ENCODE assay signal across 19 cellular contexts in the genomic region with DNA sequence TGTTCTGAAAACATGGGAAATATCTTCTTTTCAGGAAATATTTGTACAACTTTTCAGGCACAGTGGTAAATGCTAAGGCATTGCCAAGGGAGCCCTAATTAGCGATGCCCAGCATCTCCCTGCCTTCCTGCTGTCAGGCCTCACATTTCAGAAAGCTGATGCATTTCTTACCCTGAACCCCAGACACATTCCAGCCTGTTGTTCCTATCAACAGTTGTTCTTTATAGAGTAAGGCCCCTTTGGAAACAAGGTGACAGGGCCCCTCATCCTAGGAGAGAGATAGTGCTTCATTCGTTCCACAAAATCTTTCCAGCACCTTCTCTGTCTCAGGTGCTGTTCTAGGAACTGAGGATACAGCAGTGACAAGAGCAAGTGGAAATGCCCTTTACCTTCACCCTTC.
DNase-seq lines count a peak whose midpoint lies in the region; ATAC-seq and TF ChIP-seq lines count a peak whose summit lies in the region.
"Had no signal": no experiment of that assay in that cellular context is flagged by ENCODE, and none has a peak within 500 bp of the region (broad histone marks: within the 10 kb centered on the region; RNA-seq: fewer than 3 reads in every experiment).

No MANE protein-coding gene starts in this region.

- H3K27me3 Mint-ChIP-seq in activated CD8-positive, alpha-beta T cell treated with anti-CD3 and anti-CD28 coated beads for 36 hours: peaks cover 15% of the 10 kb centered on the region
- no peaks in the 10 kb centered on the region for H3K27me3 Mint-ChIP-seq in activated CD8-positive, alpha-beta T cell treated with anti-CD3 and anti-CD28 coated beads, Interleukin-2, amount 10 ng/mL, durations not matched to agents 7 days and 5 days (ENCODE audit: low read depth)
- peaks cover 57 to 88% of the 10 kb centered on the region in 2 donors for H3K27me3 Mint-ChIP-seq in effector memory CD8-positive, alpha-beta T cell

- no peaks in the 10 kb centered on the region for H3K9me3 ChIP-seq in right atrium auricular region
- H3K9me3 ChIP-seq: A549; BLaER1 treated with 17β-estradiol and CSF1 and Interleukin-3, amounts not matched to agents 10 nM and 100 nM; Caco-2 had no signal

- no peaks in the 10 kb centered on the region for H3K27me3 ChIP-seq in right atrium auricular region
- H3K27me3 ChIP-seq: BLaER1 treated with 17β-estradiol and CSF1 and Interleukin-3, amounts not matched to agents 10 nM and 100 nM had no signal

- no peak overlapping the region for H3K27ac ChIP-seq in right atrium auricular region
- H3K27ac ChIP-seq: 22Rv1; A549; BLaER1 treated with 17β-estradiol and CSF1 and Interleukin-3, amounts not matched to agents 10 nM and 100 nM; C4-2B had no signal

- H3K27ac Mint-ChIP-seq in activated CD8-positive, alpha-beta T cell treated with anti-CD3 and anti-CD28 coated beads for 36 hours: no peak overlapping the region
- no peak overlapping the region for H3K27ac Mint-ChIP-seq in activated CD8-positive, alpha-beta T cell treated with anti-CD3 and anti-CD28 coated beads, Interleukin-2, amount 10 ng/mL, durations not matched to agents 7 days and 5 days
- no peak overlapping the region for H3K27ac Mint-ChIP-seq in effector memory CD8-positive, alpha-beta T cell
- H3K27ac Mint-ChIP-seq: B cell; CD4-positive, alpha-beta T cell; CD8-positive, alpha-beta T cell had no signal

- no peak for TF ChIP-seq CTCF in activated CD8-positive, alpha-beta T cell treated with anti-CD3 and anti-CD28 coated beads for 36 hours (IDR thresholded peaks at IDR 0.05)
- TF ChIP-seq CTCF in right atrium auricular region (IDR thresholded peaks at IDR 0.05): no peak

- DNase-seq in activated CD8-positive, alpha-beta T cell treated with anti-CD3 and anti-CD28 coated beads for 36 hours: no peak
- no peak for DNase-seq in activated CD8-positive, alpha-beta T cell treated with anti-CD3 and anti-CD28 coated beads, Interleukin-2, amount 10 ng/mL, durations not matched to agents 7 days and 5 days
- DNase-seq in right atrium auricular region (ENCODE audit: low spot score) (peak; percentile 18), left ventricle myocardium superior (no peak), islet precursor cell (peak; percentile 19)
- DNase-seq in effector memory CD8-positive, alpha-beta T cell: no peak
- DNase-seq: AML-193; Caco-2; Calu3; CD4-positive, alpha-beta T cell; CD8-positive, alpha-beta T cell; DMS79 treated with DMSO at 0.1 percent for 48 hours; GF-D8 had no signal

- no peak overlapping the region for H3K4me3 Mint-ChIP-seq in activated CD8-positive, alpha-beta T cell treated with anti-CD3 and anti-CD28 coated beads for 36 hours
- H3K4me3 Mint-ChIP-seq in activated CD8-positive, alpha-beta T cell treated with anti-CD3 and anti-CD28 coated beads, Interleukin-2, amount 10 ng/mL, durations not matched to agents 7 days and 5 days: no peak overlapping the region
- H3K4me3 Mint-ChIP-seq in effector memory CD8-positive, alpha-beta T cell: no peak overlapping the region
- H3K4me3 Mint-ChIP-seq: B cell; CD4-positive, alpha-beta T cell; CD8-positive, alpha-beta T cell had no signal

- H3K36me3 Mint-ChIP-seq in activated CD8-positive, alpha-beta T cell treated with anti-CD3 and anti-CD28 coated beads for 36 hours (ENCODE audit: low read depth): no peaks in the 10 kb centered on the region
- H3K36me3 Mint-ChIP-seq in activated CD8-positive, alpha-beta T cell treated with anti-CD3 and anti-CD28 coated beads, Interleukin-2, amount 10 ng/mL, durations not matched to agents 7 days and 5 days (ENCODE audit: low read depth): peaks cover 85% of the 10 kb centered on the region
- no peaks in the 10 kb centered on the region for H3K36me3 Mint-ChIP-seq in effector memory CD8-positive, alpha-beta T cell (ENCODE audit: insufficient read depth)
- H3K36me3 Mint-ChIP-seq: CD8-positive, alpha-beta T cell had no signal

- no peaks in the 10 kb centered on the region for H3K4me1 ChIP-seq in right atrium auricular region
- H3K4me1 ChIP-seq: A549, Caco-2 had no signal

- POLR2A ChIA-PET in activated CD8-positive, alpha-beta T cell treated with anti-CD3 and anti-CD28 coated beads for 36 hours (lab: Charles Lee): no interaction called here
- POLR2A ChIA-PET in activated CD8-positive, alpha-beta T cell treated with anti-CD3 and anti-CD28 coated beads, Interleukin-2, amount 10 ng/mL, durations not matched to agents 7 days and 5 days (lab: Charles Lee): no interaction called here

- H3K9me3 Mint-ChIP-seq in activated CD8-positive, alpha-beta T cell treated with anti-CD3 and anti-CD28 coated beads for 36 hours: no peaks in the 10 kb centered on the region
- H3K9me3 Mint-ChIP-seq in activated CD8-positive, alpha-beta T cell treated with anti-CD3 and anti-CD28 coated beads, Interleukin-2, amount 10 ng/mL, durations not matched to agents 7 days and 5 days (ENCODE audit: insufficient read depth): no peaks in the 10 kb centered on the region
- H3K9me3 Mint-ChIP-seq in effector memory CD8-positive, alpha-beta T cell: no peaks in the 10 kb centered on the region
- H3K9me3 Mint-ChIP-seq: CD4-positive, alpha-beta T cell; CD8-positive, alpha-beta T cell had no signal

- H3K4me1 Mint-ChIP-seq in activated CD8-positive, alpha-beta T cell treated with anti-CD3 and anti-CD28 coated beads for 36 hours (ENCODE audit: low read depth): peaks cover 3% of the 10 kb centered on the region
- H3K4me1 Mint-ChIP-seq in activated CD8-positive, alpha-beta T cell treated with anti-CD3 and anti-CD28 coated beads, Interleukin-2, amount 10 ng/mL, durations not matched to agents 7 days and 5 days (ENCODE audit: low read depth): peaks cover 39% of the 10 kb centered on the region
- H3K4me1 Mint-ChIP-seq in effector memory CD8-positive, alpha-beta T cell (ENCODE audit: low read depth in 2 of 2): no peaks in the 10 kb centered on the region
- H3K4me1 Mint-ChIP-seq: B cell had no signal

- CTCF ChIA-PET in activated CD8-positive, alpha-beta T cell treated with anti-CD3 and anti-CD28 coated beads for 36 hours (lab: Charles Lee): interaction anchor here (1.1 to 2.0 kb wide), 3 partner anchors 19 to 123 kb away, joined by 3 to 4 read pairs (median 3); no protein-coding TSS in a partner anchor
- CTCF ChIA-PET in activated CD8-positive, alpha-beta T cell treated with anti-CD3 and anti-CD28 coated beads, Interleukin-2, amount 10 ng/mL, durations not matched to agents 7 days and 5 days (lab: Charles Lee): interaction anchor here (1.1 to 1.7 kb wide), 2 partner anchors 16 to 24 kb away, joined by 5 to 6 read pairs; no protein-coding TSS in a partner anchor

- intact Hi-C loops in activated CD8-positive, alpha-beta T cell treated with anti-CD3 and anti-CD28 coated beads for 36 hours (cut with micrococcal nuclease): no loop called here
- intact Hi-C loops in left ventricle myocardium superior (cut with micrococcal nuclease): no loop called here

- H3K36me3 ChIP-seq in right atrium auricular region: no peaks in the 10 kb centered on the region
- H3K36me3 ChIP-seq: BLaER1 treated with 17β-estradiol and CSF1 and Interleukin-3, amounts not matched to agents 10 nM and 100 nM had no signal

- peak; percentile 45 for ATAC-seq in activated CD8-positive, alpha-beta T cell treated with anti-CD3 and anti-CD28 coated beads for 36 hours
- no peak for ATAC-seq in activated CD8-positive, alpha-beta T cell treated with anti-CD3 and anti-CD28 coated beads, Interleukin-2, amount 10 ng/mL, durations not matched to agents 7 days and 5 days
- ATAC-seq in left ventricle myocardium superior (no peak), HG03196 (IDR thresholded peaks at IDR 0.05; ENCODE audit: unreplicated experiment) (no peak)
- ATAC-seq in effector memory CD8-positive, alpha-beta T cell (replicated peaks): no peak
- ATAC-seq: A549; CD8-positive, alpha-beta T cell had no signal

- no peak overlapping the region for H3K4me3 ChIP-seq in right atrium auricular region
- H3K4me3 ChIP-seq: A549; BLaER1 treated with 17β-estradiol and CSF1 and Interleukin-3, amounts not matched to agents 10 nM and 100 nM had no signal

Comparison
In these comparisons a context has a peak if more than half of its experiments do, and no peak if none do; other contexts are left out.
1. DNase-seq: peak in right atrium auricular region (single experiment) and islet precursor cell (single experiment); none in activated CD8-positive, alpha-beta T cell treated with anti-CD3 and anti-CD28 coated beads for 36 hours (single experiment), activated CD8-positive, alpha-beta T cell treated with anti-CD3 and anti-CD28 coated beads, Interleukin-2, amount 10 ng/mL, durations not matched to agents 7 days and 5 days (single experiment), left ventricle myocardium superior (single experiment) and effector memory CD8-positive, alpha-beta T cell (0 of 3).